Comparison of ENCODE assay signal across 14 cellular contexts in genomic region chr15:22788004-22788403, GRCh38. TPM values are rescaled to one million over a fixed set of nuclear protein-coding genes. Genes with fewer than 3 reads are reported as not detected.
DNase-seq lines count a peak whose midpoint lies in the region; ATAC-seq and TF ChIP-seq lines count a peak whose summit lies in the region.
"Had no signal": no experiment of that assay in that cellular context is flagged by ENCODE, and none has a peak within 500 bp of the region (broad histone marks: within the 10 kb centered on the region; RNA-seq: fewer than 3 reads in every experiment).

No MANE protein-coding gene starts in this region.

- H3K18ac ChIP-seq in trophoblast cell (ENCODE audit: low read length), result no peak overlapping the region

- H3K4me1 ChIP-seq in Panc1 (ENCODE audit: control insufficient read depth, insufficient read depth, low read length) (peaks cover 16% of the 10 kb centered on the region), endocrine pancreas (ENCODE audit: control insufficient read depth, insufficient read depth, low read length) (no peaks in the 10 kb centered on the region), trophoblast cell (ENCODE audit: control insufficient read depth in 1 of 2, insufficient read depth in 2 of 2, low read length in 2 of 2) (peaks cover 2 to 4% of the 10 kb centered on the region in 2 experiments), esophagus muscularis mucosa (peaks cover 7 to 18% (median 14%) of the 10 kb centered on the region in 4 donors)

- H3K9ac ChIP-seq in endocrine pancreas (ENCODE audit: control insufficient read depth, insufficient read depth, low read length), result peak overlapping the region; percentile 62
- H3K9ac ChIP-seq in trophoblast cell (ENCODE audit: low read length), result no peak overlapping the region

- H3K27me3 Mint-ChIP-seq in activated CD8-positive, alpha-beta memory T cell treated with anti-CD3 and anti-CD28 coated beads, Interleukin-2, amount 10 ng/mL, durations not matched to agents 7 days and 5 days, result no peaks in the 10 kb centered on the region

- ATAC-seq in activated CD8-positive, alpha-beta memory T cell treated with anti-CD3 and anti-CD28 coated beads, Interleukin-2, amount 10 ng/mL, durations not matched to agents 7 days and 5 days, result no peak
- ATAC-seq in Panc1 (no peak), GM19467 (IDR thresholded peaks at IDR 0.05; ENCODE audit: unreplicated experiment) (no peak)

- no peak for TF ChIP-seq CTCF in Panc1 (IDR thresholded peaks at IDR 0.05)
- no peak for TF ChIP-seq CTCF in esophagus muscularis mucosa (IDR thresholded peaks at IDR 0.05)

- peak overlapping the region; percentile 63 to 72 for H3K4me3 ChIP-seq in Panc1 (ENCODE audit: low read depth in 2 of 2, low read length in 2 of 2)
- H3K4me3 ChIP-seq in endocrine pancreas (ENCODE audit: control insufficient read depth, insufficient read depth, low read length), result peak overlapping the region; percentile 32
- H3K4me3 ChIP-seq in trophoblast cell (ENCODE audit: low read depth, low read length), result no peak overlapping the region
- no peak overlapping the region for H3K4me3 ChIP-seq in esophagus muscularis mucosa

- no peak overlapping the region for H4K12ac ChIP-seq in trophoblast cell (ENCODE audit: low read depth, low read length)

- H2AK5ac ChIP-seq in trophoblast cell (ENCODE audit: low read length), result no peak overlapping the region

- TF ChIP-seq POLR2A in esophagus muscularis mucosa (IDR thresholded peaks at IDR 0.05; ENCODE audit: low read depth), result no peak

- no TSS peak for BruUV-seq in Panc1 (replicated peaks; lab: Mats Ljungman, UMichigan)

- H3K23ac ChIP-seq in trophoblast cell (ENCODE audit: low read length), result no peak overlapping the region

- no peak overlapping the region for H2AFZ ChIP-seq in trophoblast cell (ENCODE audit: insufficient read depth, low read length, poor library complexity)

- no peaks in the 10 kb centered on the region for H3K27me3 ChIP-seq in Panc1 (ENCODE audit: control insufficient read depth, insufficient read depth, low read length)
- H3K27me3 ChIP-seq in endocrine pancreas (ENCODE audit: control insufficient read depth, insufficient read depth, low read length), result no peaks in the 10 kb centered on the region
- H3K27me3 ChIP-seq in trophoblast cell (ENCODE audit: insufficient read depth, low read length), result no peaks in the 10 kb centered on the region
- H3K27me3 ChIP-seq in esophagus muscularis mucosa, result no peaks in the 10 kb centered on the region
- H3K27me3 ChIP-seq: MG63 had no signal

- H2BK5ac ChIP-seq in trophoblast cell (ENCODE audit: low read depth, low read length, poor library complexity), result no peak overlapping the region

- peaks cover 9% of the 10 kb centered on the region for H3K4me1 Mint-ChIP-seq in activated CD8-positive, alpha-beta memory T cell treated with anti-CD3 and anti-CD28 coated beads, Interleukin-2, amount 10 ng/mL, durations not matched to agents 7 days and 5 days

- intact Hi-C loops in Panc1 (cut with micrococcal nuclease; ENCODE audit: unreplicated experiment), result no loop called here
- intact Hi-C loops in esophagus muscularis mucosa (cut with DNase I), result no loop called here

- no peak overlapping the region for H2BK12ac ChIP-seq in trophoblast cell (ENCODE audit: low read length)

- no peak overlapping the region for H3K27ac Mint-ChIP-seq in activated CD8-positive, alpha-beta memory T cell treated with anti-CD3 and anti-CD28 coated beads, Interleukin-2, amount 10 ng/mL, durations not matched to agents 7 days and 5 days

- in situ Hi-C loops in Panc1 (cut with HindIII; ENCODE audit: low pct_unique_long_range_greater_than_20kb, low sequenced_read_pairs), result no loop called here

- H3K9me3 ChIP-seq in Panc1 (ENCODE audit: control insufficient read depth, insufficient read depth, low read depth, low read length), result no peaks in the 10 kb centered on the region
- no peaks in the 10 kb centered on the region for H3K9me3 ChIP-seq in endocrine pancreas (ENCODE audit: control insufficient read depth, low read length)
- H3K9me3 ChIP-seq in trophoblast cell (ENCODE audit: insufficient read depth, low read depth, low read length), result peaks cover 5% of the 10 kb centered on the region
- H3K9me3 ChIP-seq in esophagus muscularis mucosa, result peaks cover 0 to 12% (median 3%) of the 10 kb centered on the region in 4 donors
- H3K9me3 ChIP-seq: MG63 had no signal

- peaks cover 6% of the 10 kb centered on the region for H3K79me2 ChIP-seq in trophoblast cell (ENCODE audit: control insufficient read depth, insufficient read depth, low read length, poor library complexity)

- H4K91ac ChIP-seq in trophoblast cell (ENCODE audit: low read depth, low read length), result no peak overlapping the region

- no peak for DNase-seq in activated CD8-positive, alpha-beta memory T cell treated with anti-CD3 and anti-CD28 coated beads, Interleukin-2, amount 10 ng/mL, durations not matched to agents 7 days and 5 days
- DNase-seq in activated CD8-positive, alpha-beta memory T cell treated with anti-CD3 and anti-CD28 coated beads, Interleukin-2, amount 50 U/mL, for 4 hours, result no peak
- DNase-seq in Panc1 (ENCODE audit: low read depth, low spot score) (no peak), trophoblast cell (no peak), HK-2 (ENCODE audit: unreplicated experiment) (no peak), esophagus muscularis mucosa (ENCODE audit: extremely low spot score) (no peak)
- DNase-seq: central memory CD4-positive, alpha-beta T cell; lower lobe of right lung; MG63; NCI-H510A; right cardiac atrium; SW 1271 had no signal

- H3K79me1 ChIP-seq in trophoblast cell (ENCODE audit: low read length), result peaks cover 12% of the 10 kb centered on the region

- no peak overlapping the region for H3K4me2 ChIP-seq in trophoblast cell (ENCODE audit: low read length)

- H3K4ac ChIP-seq in trophoblast cell (ENCODE audit: low read depth, low read length), result peak overlapping the region; percentile 29

- peak overlapping the region; percentile 75 for H3K4me3 Mint-ChIP-seq in activated CD8-positive, alpha-beta memory T cell treated with anti-CD3 and anti-CD28 coated beads, Interleukin-2, amount 10 ng/mL, durations not matched to agents 7 days and 5 days

- peak overlapping the region; percentile 84 for H3K27ac ChIP-seq in Panc1 (ENCODE audit: low read length)
- no peak overlapping the region for H3K27ac ChIP-seq in trophoblast cell (ENCODE audit: low read depth, low read length)
- no peak overlapping the region for H3K27ac ChIP-seq in esophagus muscularis mucosa (replicated peaks in 1 of 4)

- no CpG with 5 or more reads among the region's 20 CpGs for WGBS in trophoblast cell (ENCODE audit: extremely low coverage, insufficient coverage, insufficient read length)
- WGBS in esophagus muscularis mucosa, result 96% methylated on average over 18 of the region's 20 CpGs

- no peaks in the 10 kb centered on the region for H3K36me3 ChIP-seq in Panc1 (ENCODE audit: control insufficient read depth, insufficient read depth, low read length)
- no peaks in the 10 kb centered on the region for H3K36me3 ChIP-seq in endocrine pancreas (ENCODE audit: control insufficient read depth, insufficient read depth, low read length)
- peaks cover 0 to 2% of the 10 kb centered on the region in 2 experiments for H3K36me3 ChIP-seq in trophoblast cell (ENCODE audit: control insufficient read depth in 1 of 2, insufficient read depth in 2 of 2, low read length in 2 of 2)
- no peaks in the 10 kb centered on the region for H3K36me3 ChIP-seq in esophagus muscularis mucosa
- H3K36me3 ChIP-seq: lower lobe of right lung had no signal

- TF ChIP-seq EP300 in esophagus muscularis mucosa (IDR thresholded peaks at IDR 0.05), result no peak

- peaks cover 4% of the 10 kb centered on the region for H3K9me3 Mint-ChIP-seq in activated CD8-positive, alpha-beta memory T cell treated with anti-CD3 and anti-CD28 coated beads, Interleukin-2, amount 10 ng/mL, durations not matched to agents 7 days and 5 days (ENCODE audit: low read depth)

- H4K8ac ChIP-seq in trophoblast cell (ENCODE audit: low read depth, low read length), result no peak overlapping the region

- POLR2A ChIA-PET in Panc1 (lab: Charles Lee), result no interaction called here

- no peak overlapping the region for H2BK120ac ChIP-seq in trophoblast cell (ENCODE audit: insufficient read depth, low read length, poor library complexity)

- H3K36me3 Mint-ChIP-seq in activated CD8-positive, alpha-beta memory T cell treated with anti-CD3 and anti-CD28 coated beads, Interleukin-2, amount 10 ng/mL, durations not matched to agents 7 days and 5 days, result peaks cover 25% of the 10 kb centered on the region

- no peak overlapping the region for H3K14ac ChIP-seq in trophoblast cell (ENCODE audit: low read length)

- CTCF ChIA-PET in activated CD8-positive, alpha-beta memory T cell treated with anti-CD3 and anti-CD28 coated beads, Interleukin-2, amount 10 ng/mL, durations not matched to agents 7 days and 5 days (lab: Charles Lee), result no interaction called here
- CTCF ChIA-PET in Panc1 (lab: Charles Lee), result no interaction called here

RNA-seq across cellular contexts. Expression of gene NIPA1, which starts 1.6 kb away (rescaled TPM):
- 10 to 100 TPM; 20.5 to 26.7 TPM for total RNA-seq in activated CD8-positive, alpha-beta memory T cell treated with anti-CD3 and anti-CD28 coated beads, Interleukin-2, amount 10 ng/mL, durations not matched to agents 7 days and 5 days
- total RNA-seq in Panc1 (2021; ENCODE audit: unreplicated experiment) (93.2 TPM), esophagus muscularis mucosa (10 to 100 TPM in 3 of 4 donors, 1 to 10 TPM in 1; 9.8 to 15.4 (median 14.4) TPM)
- polyA plus RNA-seq in Panc1 (2012; ENCODE audit: insufficient read length), result 69.8 TPM
- 12.1 and 12.7 TPM in 2 replicates for polyA plus RNA-seq in trophoblast cell (2013)

RNA-seq across cellular contexts. Expression of gene NIPA2, which starts 50.5 kb away (rescaled TPM):
- 10 to 100 TPM; 53.9 to 72.2 TPM for total RNA-seq in activated CD8-positive, alpha-beta memory T cell treated with anti-CD3 and anti-CD28 coated beads, Interleukin-2, amount 10 ng/mL, durations not matched to agents 7 days and 5 days
- total RNA-seq in Panc1 (2021; ENCODE audit: unreplicated experiment) (94.8 TPM), esophagus muscularis mucosa (10 to 100 TPM; 29.9 to 41.3 (median 34.5) TPM)
- polyA plus RNA-seq in Panc1 (2012; ENCODE audit: insufficient read length), result 83.6 TPM
- polyA plus RNA-seq in trophoblast cell (2013), result 81.2 and 81.5 TPM in 2 replicates

Comparison
In these comparisons a context has a peak if more than half of its experiments do, and no peak if none do; other contexts are left out.
1. H3K4me3 ChIP-seq: peak in Panc1 (2 of 2) and endocrine pancreas (single experiment); none in trophoblast cell (single experiment) and esophagus muscularis mucosa (0 of 4).